Comparison of ENCODE assay signal across 1 cellular context in the genomic region with DNA sequence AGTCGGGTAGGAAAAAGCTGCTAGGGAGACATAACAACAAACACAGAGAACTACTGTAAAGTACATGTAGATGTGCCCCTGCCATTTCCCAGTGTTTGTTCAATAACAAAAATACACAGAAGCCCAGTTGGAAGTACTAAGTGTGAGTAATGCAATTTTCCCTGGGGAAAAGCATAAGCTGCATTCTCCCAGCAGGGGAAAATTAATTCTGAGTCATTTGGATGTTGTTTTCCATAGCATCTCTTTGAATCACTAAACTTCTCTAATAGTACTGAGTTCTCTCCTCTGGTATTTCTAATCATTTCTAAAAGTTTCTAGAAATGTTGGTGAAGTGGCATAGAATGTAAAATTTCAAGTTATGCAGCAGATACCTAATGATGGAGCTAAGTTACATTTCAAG.
TF ChIP-seq lines count a peak whose summit lies in the region.

No MANE protein-coding gene starts in this region.

TF ChIP-seq in HCT116, 20 proteins besides CTCF, POLR2A, EP300 and RAD21:
- TF ChIP-seq, protein P1, sequence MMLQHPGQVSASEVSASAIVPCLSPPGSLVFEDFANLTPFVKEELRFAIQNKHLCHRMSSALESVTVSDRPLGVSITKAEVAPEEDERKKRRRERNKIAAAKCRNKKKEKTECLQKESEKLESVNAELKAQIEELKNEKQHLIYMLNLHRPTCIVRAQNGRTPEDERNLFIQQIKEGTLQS (IDR thresholded peaks at IDR 0.05): no peak
- TF ChIP-seq ZNF274 (IDR thresholded peaks at IDR 0.05; ENCODE audit: low read depth, low read length) (no peak), CBX3 (IDR thresholded peaks at IDR 0.05; ENCODE audit: low read depth) (no peak), EZH2phosphoT487 (IDR thresholded peaks at IDR 0.05; ENCODE audit: borderline replicate concordance) (no peak), POLR2AphosphoS5 (IDR thresholded peaks at IDR 0.05; ENCODE audit: low read depth, low read length) (no peak), SRF (IDR thresholded peaks at IDR 0.05; ENCODE audit: low read depth) (no peak), CEBPB (IDR thresholded peaks at IDR 0.05; ENCODE audit: low read depth) (no peak), SP1 (IDR thresholded peaks at IDR 0.05; ENCODE audit: low read depth) (no peak), EZH2 (IDR thresholded peaks at IDR 0.05) (no peak), JUND (IDR thresholded peaks at IDR 0.05) (no peak), EGR1 (IDR thresholded peaks at IDR 0.05; ENCODE audit: low read depth) (no peak), ZFX (IDR thresholded peaks at IDR 0.05) (no peak), ELF1 (IDR thresholded peaks at IDR 0.05; ENCODE audit: borderline replicate concordance, low read depth) (no peak), YY1 (IDR thresholded peaks at IDR 0.05; ENCODE audit: extremely low read depth, insufficient replicate concordance, low read depth, low read length) (no peak)
- TF ChIP-seq, protein P2, sequence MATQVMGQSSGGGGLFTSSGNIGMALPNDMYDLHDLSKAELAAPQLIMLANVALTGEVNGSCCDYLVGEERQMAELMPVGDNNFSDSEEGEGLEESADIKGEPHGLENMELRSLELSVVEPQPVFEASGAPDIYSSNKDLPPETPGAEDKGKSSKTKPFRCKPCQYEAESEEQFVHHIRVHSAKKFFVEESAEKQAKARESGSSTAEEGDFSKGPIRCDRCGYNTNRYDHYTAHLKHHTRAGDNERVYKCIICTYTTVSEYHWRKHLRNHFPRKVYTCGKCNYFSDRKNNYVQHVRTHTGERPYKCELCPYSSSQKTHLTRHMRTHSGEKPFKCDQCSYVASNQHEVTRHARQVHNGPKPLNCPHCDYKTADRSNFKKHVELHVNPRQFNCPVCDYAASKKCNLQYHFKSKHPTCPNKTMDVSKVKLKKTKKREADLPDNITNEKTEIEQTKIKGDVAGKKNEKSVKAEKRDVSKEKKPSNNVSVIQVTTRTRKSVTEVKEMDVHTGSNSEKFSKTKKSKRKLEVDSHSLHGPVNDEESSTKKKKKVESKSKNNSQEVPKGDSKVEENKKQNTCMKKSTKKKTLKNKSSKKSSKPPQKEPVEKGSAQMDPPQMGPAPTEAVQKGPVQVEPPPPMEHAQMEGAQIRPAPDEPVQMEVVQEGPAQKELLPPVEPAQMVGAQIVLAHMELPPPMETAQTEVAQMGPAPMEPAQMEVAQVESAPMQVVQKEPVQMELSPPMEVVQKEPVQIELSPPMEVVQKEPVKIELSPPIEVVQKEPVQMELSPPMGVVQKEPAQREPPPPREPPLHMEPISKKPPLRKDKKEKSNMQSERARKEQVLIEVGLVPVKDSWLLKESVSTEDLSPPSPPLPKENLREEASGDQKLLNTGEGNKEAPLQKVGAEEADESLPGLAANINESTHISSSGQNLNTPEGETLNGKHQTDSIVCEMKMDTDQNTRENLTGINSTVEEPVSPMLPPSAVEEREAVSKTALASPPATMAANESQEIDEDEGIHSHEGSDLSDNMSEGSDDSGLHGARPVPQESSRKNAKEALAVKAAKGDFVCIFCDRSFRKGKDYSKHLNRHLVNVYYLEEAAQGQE (IDR thresholded peaks at IDR 0.05; ENCODE audit: low read depth): no peak
- TF ChIP-seq, protein P3, sequence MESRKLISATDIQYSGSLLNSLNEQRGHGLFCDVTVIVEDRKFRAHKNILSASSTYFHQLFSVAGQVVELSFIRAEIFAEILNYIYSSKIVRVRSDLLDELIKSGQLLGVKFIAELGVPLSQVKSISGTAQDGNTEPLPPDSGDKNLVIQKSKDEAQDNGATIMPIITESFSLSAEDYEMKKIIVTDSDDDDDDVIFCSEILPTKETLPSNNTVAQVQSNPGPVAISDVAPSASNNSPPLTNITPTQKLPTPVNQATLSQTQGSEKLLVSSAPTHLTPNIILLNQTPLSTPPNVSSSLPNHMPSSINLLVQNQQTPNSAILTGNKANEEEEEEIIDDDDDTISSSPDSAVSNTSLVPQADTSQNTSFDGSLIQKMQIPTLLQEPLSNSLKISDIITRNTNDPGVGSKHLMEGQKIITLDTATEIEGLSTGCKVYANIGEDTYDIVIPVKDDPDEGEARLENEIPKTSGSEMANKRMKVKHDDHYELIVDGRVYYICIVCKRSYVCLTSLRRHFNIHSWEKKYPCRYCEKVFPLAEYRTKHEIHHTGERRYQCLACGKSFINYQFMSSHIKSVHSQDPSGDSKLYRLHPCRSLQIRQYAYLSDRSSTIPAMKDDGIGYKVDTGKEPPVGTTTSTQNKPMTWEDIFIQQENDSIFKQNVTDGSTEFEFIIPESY (IDR thresholded peaks at IDR 0.05; ENCODE audit: extremely low read depth, insufficient replicate concordance, low read length): no peak
